8 cellular contexts compared by ENCODE assay signal in genomic region chrX:77795124-77795523, GRCh38.
"Had no signal": no experiment of that assay in that cellular context is flagged by ENCODE, and none has a peak within 500 bp of the region (broad histone marks: within the 10 kb centered on the region; RNA-seq: fewer than 3 reads in every experiment).

No MANE protein-coding gene starts in this region.

- H3K4me3 ChIP-seq: GM23248, HAP-1 had no signal

- ATAC-seq: HCT116 had no signal

- FAIRE-seq: HTR-8/SVneo had no signal

- DNase-seq: GM23248, GOT3, H7, HFFc6, KG1 had no signal

- H3K36me3 ChIP-seq: HAP-1 had no signal

- H3K9me3 ChIP-seq: HAP-1 had no signal

- H3K27ac ChIP-seq: GM23248 had no signal

- H3K9ac ChIP-seq: GM23248 had no signal

- H2AFZ ChIP-seq: GM23248 had no signal
